Comparison of ENCODE assay signal across 8 cellular contexts in the genomic region with DNA sequence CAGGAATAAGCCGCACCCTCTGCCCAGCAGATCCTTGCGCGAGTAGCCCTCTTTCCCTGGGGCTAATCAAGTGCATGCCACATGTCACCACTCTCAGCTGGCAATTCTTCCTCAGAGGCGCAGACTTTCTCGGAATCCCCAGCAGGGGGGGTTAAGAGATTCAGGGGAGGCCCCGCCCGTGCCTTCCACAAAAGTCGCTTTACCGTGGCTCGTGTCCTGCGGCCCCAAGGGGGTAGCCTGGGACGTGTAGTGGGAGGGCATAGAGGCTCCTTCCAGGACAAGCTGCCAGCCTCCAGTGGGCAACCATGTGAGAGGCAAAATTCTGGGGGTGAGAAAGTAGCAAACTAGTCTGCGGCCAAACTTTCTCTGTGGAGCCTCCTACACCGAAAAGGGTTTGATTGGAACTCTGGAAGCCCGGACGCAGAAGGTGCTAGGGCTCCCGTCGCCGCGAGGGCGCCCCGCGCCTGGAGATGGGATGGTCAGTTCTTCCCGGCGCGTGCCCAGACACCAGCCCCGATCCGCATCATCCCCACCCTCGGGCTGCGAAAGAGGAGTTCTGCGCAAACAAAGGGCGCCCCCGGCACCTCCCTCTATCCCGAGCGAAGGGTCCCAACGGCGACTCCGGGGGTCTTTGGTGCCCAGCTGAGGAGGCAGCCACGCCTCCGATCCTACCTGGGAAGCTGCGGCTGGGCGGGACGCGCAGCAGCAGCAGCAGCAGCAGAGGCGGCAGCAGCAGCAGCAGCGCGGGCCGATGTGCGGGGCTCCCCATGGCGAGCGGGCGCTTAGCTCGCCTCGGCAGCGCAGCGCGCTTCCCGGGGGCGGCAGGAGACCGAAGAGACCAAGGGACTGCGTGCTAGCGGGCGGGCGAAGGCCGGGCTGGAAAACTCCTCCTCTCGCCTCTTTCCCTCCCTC. TPM values are rescaled to one million over a fixed set of nuclear protein-coding genes. Genes with fewer than 3 reads are reported as not detected.
DNase-seq lines count a peak whose midpoint lies in the region; ATAC-seq, FAIRE-seq and TF ChIP-seq lines count a peak whose summit lies in the region.

A gene with protein sequence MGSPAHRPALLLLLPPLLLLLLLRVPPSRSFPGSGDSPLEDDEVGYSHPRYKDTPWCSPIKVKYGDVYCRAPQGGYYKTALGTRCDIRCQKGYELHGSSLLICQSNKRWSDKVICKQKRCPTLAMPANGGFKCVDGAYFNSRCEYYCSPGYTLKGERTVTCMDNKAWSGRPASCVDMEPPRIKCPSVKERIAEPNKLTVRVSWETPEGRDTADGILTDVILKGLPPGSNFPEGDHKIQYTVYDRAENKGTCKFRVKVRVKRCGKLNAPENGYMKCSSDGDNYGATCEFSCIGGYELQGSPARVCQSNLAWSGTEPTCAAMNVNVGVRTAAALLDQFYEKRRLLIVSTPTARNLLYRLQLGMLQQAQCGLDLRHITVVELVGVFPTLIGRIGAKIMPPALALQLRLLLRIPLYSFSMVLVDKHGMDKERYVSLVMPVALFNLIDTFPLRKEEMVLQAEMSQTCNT (minus strand): TSS at position 848 of the 912 bp plus-strand sequence. CDS start 79 bp downstream, at position 769.

- FAIRE-seq in astrocyte (lab: Jason Lieb, UNC): peak; percentile 74

- H3K27ac ChIP-seq in BLaER1 treated with 17β-estradiol and CSF1 and Interleukin-3, amounts not matched to agents 10 nM and 100 nM: peak within 1 kb of the TSS in 1 of 11 experiments; percentile 16; a peak in 1 of 22 replicates
- H3K27ac ChIP-seq in astrocyte (ENCODE audit: low read depth, low read length) (peak within 1 kb of the TSS; percentile 48), skin epidermis (peak within 1 kb of the TSS in 10 of 21 experiments; percentile 14 to 70 (median 38))

- H3K9ac ChIP-seq in BLaER1 treated with 17β-estradiol and CSF1 and Interleukin-3, amounts not matched to agents 10 nM and 100 nM: peak within 1 kb of the TSS in 10 of 11 experiments; percentile 22 to 55 (median 48); a peak in 16 of 22 replicates
- H3K9ac ChIP-seq in astrocyte (ENCODE audit: low read length) (peak within 1 kb of the TSS; percentile 83), iPS-15b (ENCODE audit: low read depth, low read length) (peak within 1 kb of the TSS; percentile 12)

- H3K27me3 Mint-ChIP-seq in astrocyte (ENCODE audit: low read depth, unreplicated experiment): no peaks in the 10 kb centered on the region

- H3K4me2 ChIP-seq in BLaER1 treated with 17β-estradiol and CSF1 and Interleukin-3, amounts not matched to agents 10 nM and 100 nM: peak within 1 kb of the TSS; percentile 75 to 93 (median 88)
- peak within 1 kb of the TSS; percentile 88 for H3K4me2 ChIP-seq in astrocyte (ENCODE audit: low read length)

- H3K4me1 ChIP-seq in BLaER1 treated with 17β-estradiol and CSF1 and Interleukin-3, amounts not matched to agents 10 nM and 100 nM: peaks cover 0 to 6% (median 2%) of the 10 kb centered on the region in 10 experiments; a peak in 6 of 20 replicates
- H3K4me1 ChIP-seq in astrocyte (ENCODE audit: insufficient read depth, low read length) (peaks cover 12% of the 10 kb centered on the region), iPS-15b (ENCODE audit: control insufficient read depth, insufficient read depth, low read length) (no peaks in the 10 kb centered on the region)

- H3K4me3 ChIP-seq in BLaER1 treated with 17β-estradiol and CSF1 and Interleukin-3, amounts not matched to agents 10 nM and 100 nM: peak within 1 kb of the TSS; percentile 50 to 70 (median 62)
- H3K4me3 ChIP-seq in astrocyte (ENCODE audit: insufficient read depth, low read depth, low read length) (peak within 1 kb of the TSS; percentile 79), iPS-15b (ENCODE audit: low read depth, low read length) (peak within 1 kb of the TSS; percentile 55), skin epidermis (peak within 1 kb of the TSS; percentile 31 to 48 (median 42))

- peaks cover 0 to 8% (median 0%) of the 10 kb centered on the region in 11 experiments; a peak in 3 of 22 replicates for H3K9me3 ChIP-seq in BLaER1 treated with 17β-estradiol and CSF1 and Interleukin-3, amounts not matched to agents 10 nM and 100 nM (replicated peaks in 1 of 11)
- H3K9me3 ChIP-seq in astrocyte (ENCODE audit: insufficient read depth, low read depth, low read length) (no peaks in the 10 kb centered on the region), iPS-15b (ENCODE audit: control insufficient read depth, insufficient read depth, low read length) (no peaks in the 10 kb centered on the region)

- H4K20me1 ChIP-seq in BLaER1 treated with 17β-estradiol and CSF1 and Interleukin-3, amounts not matched to agents 10 nM and 100 nM: no peaks in the 10 kb centered on the region
- no peaks in the 10 kb centered on the region for H4K20me1 ChIP-seq in astrocyte (ENCODE audit: insufficient read depth, low read length)

- H3K4me3 Mint-ChIP-seq in astrocyte (ENCODE audit: unreplicated experiment): peak within 1 kb of the TSS; percentile 86

- ATAC-seq in GM21526 (IDR thresholded peaks at IDR 0.05; ENCODE audit: low FRiP score, unreplicated experiment) (peak; percentile 50), HG03469 (IDR thresholded peaks at IDR 0.05; ENCODE audit: unreplicated experiment) (no peak)

- TF ChIP-seq CTCF in astrocyte (IDR thresholded peaks at IDR 0.05; ENCODE audit: insufficient read depth, low read depth, low read length): peak; percentile 23

- H3K9me3 Mint-ChIP-seq in astrocyte (ENCODE audit: unreplicated experiment): no peaks in the 10 kb centered on the region

- H3K79me2 ChIP-seq in astrocyte (ENCODE audit: insufficient read depth, low read length): peaks cover 43% of the 10 kb centered on the region

- peaks cover 18% of the 10 kb centered on the region for H3K4me1 Mint-ChIP-seq in astrocyte (ENCODE audit: low read depth, unreplicated experiment)

- no peaks in the 10 kb centered on the region for H3K36me3 ChIP-seq in BLaER1 treated with 17β-estradiol and CSF1 and Interleukin-3, amounts not matched to agents 10 nM and 100 nM
- no peaks in the 10 kb centered on the region for H3K36me3 ChIP-seq in astrocyte (ENCODE audit: insufficient read depth, low read length)
- no peaks in the 10 kb centered on the region for H3K36me3 ChIP-seq in iPS-15b (ENCODE audit: control insufficient read depth, insufficient read depth, low read length)

- peak within 1 kb of the TSS; percentile 79 for H2AFZ ChIP-seq in astrocyte (ENCODE audit: low read depth, low read length)

- DNase-seq in NCI-H2227 (lab: John Stamatoyannopoulos, UW; ENCODE audit: unreplicated experiment): peak; percentile 87
- peak; percentile 34 for DNase-seq in astrocyte (ENCODE audit: low read depth)
- no peak for DNase-seq in HuH-7 (ENCODE audit: low spot score)

- H3K27ac Mint-ChIP-seq in astrocyte (ENCODE audit: unreplicated experiment): no peak within 1 kb of the TSS

- peaks cover 20 to 38% (median 32%) of the 10 kb centered on the region in 11 experiments for H3K27me3 ChIP-seq in BLaER1 treated with 17β-estradiol and CSF1 and Interleukin-3, amounts not matched to agents 10 nM and 100 nM
- H3K27me3 ChIP-seq in astrocyte (ENCODE audit: insufficient read depth, low read length) (no peaks in the 10 kb centered on the region), iPS-15b (ENCODE audit: control insufficient read depth, insufficient read depth, low read length) (peaks cover 24% of the 10 kb centered on the region)

- H3K36me3 Mint-ChIP-seq in astrocyte (ENCODE audit: low read depth, unreplicated experiment): no peaks in the 10 kb centered on the region

RNA-seq across cellular contexts. Expression of the gene that starts here (rescaled TPM):
- 60.1 and 67.7 TPM in 2 replicates for total RNA-seq in astrocyte

Comparison
In these comparisons a context has a peak if more than half of its experiments do, and no peak if none do; other contexts are left out.
1. H3K9ac ChIP-seq: peak in every context shown above with its lines; median percentile 83 in astrocyte; 48 in BLaER1 treated with 17β-estradiol and CSF1 and Interleukin-3, amounts not matched to agents 10 nM and 100 nM; 12 in iPS-15b.